Comparison of ENCODE assay signal across 14 cellular contexts in the genomic region with DNA sequence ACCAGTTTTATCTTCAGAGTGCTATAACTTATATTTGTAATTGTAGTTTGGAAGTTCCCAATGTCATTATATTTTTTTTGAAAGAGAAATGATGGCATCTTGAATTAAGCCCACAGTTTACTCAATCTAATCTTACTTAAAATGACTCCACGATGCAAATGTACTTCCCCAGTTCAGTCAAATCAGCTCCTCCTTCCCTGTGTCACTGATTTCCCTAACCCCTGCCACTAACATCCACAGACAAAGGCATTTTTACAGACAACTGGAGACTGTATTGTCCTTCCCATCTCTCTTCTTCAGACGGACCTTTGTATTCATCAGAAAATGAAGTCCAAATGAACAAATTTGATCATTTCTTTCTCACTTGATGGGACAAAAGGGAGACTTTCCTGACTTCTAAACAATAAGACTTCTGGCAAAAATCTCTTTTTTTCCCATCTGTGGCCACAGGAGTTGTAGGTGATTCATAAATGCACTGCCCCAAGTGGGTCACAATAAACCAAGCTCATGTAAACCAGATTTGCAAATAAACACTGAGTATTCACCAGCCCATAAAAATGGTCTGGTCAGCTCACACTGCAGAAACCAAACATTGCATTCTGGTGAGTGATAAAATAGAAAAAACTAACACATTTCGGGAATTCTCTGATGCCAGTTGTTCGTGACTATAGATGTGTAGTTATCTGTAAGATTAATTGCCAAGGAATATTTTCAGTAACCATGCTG.
DNase-seq lines count a peak whose midpoint lies in the region; ATAC-seq and TF ChIP-seq lines count a peak whose summit lies in the region.
"Had no signal": no experiment of that assay in that cellular context is flagged by ENCODE, and none has a peak within 500 bp of the region (broad histone marks: within the 10 kb centered on the region; RNA-seq: fewer than 3 reads in every experiment).

No MANE protein-coding gene starts in this region.

- no peak overlapping the region for H3K4me3 ChIP-seq in endodermal cell (ENCODE audit: low read length)
- H3K4me3 ChIP-seq: ovary had no signal

- H3K4me1 Mint-ChIP-seq in endodermal cell, result no peaks in the 10 kb centered on the region
- H3K4me1 Mint-ChIP-seq in nephron, result peaks cover 53% of the 10 kb centered on the region
- H3K4me1 Mint-ChIP-seq: B cell had no signal

- peak; percentile 58 for DNase-seq in AG08396 (ENCODE audit: low spot score)
- peak; percentile 4 for DNase-seq in NCI-H526 treated with DMSO at 0.1 percent for 48 hours (lab: John Stamatoyannopoulos, UW)
- no peak for DNase-seq in endodermal cell
- DNase-seq in NCI-H2029 (lab: John Stamatoyannopoulos, UW), result no peak
- DNase-seq in AML-193 (lab: John Stamatoyannopoulos, UW), result no peak
- no peak for DNase-seq in 8988T
- DNase-seq: activated CD8-positive, alpha-beta memory T cell treated with anti-CD3 and anti-CD28 coated beads, Interleukin-2, amount 50 U/mL, for 48 hours; H9; NCI-H774 had no signal

- H3K36me3 Mint-ChIP-seq in endodermal cell (ENCODE audit: low read depth) (no peaks in the 10 kb centered on the region), nephron (ENCODE audit: low read depth) (peaks cover 14% of the 10 kb centered on the region)
- H3K36me3 Mint-ChIP-seq: WTC11 had no signal

- H3K9me3 ChIP-seq in endodermal cell (ENCODE audit: control insufficient read depth, low read length), result no peaks in the 10 kb centered on the region
- H3K9me3 ChIP-seq: ovary had no signal

- H3K27ac Mint-ChIP-seq in endodermal cell, result no peak overlapping the region
- H3K27ac Mint-ChIP-seq in nephron, result peak overlapping the region; percentile 5 to 66 (median 63)
- H3K27ac Mint-ChIP-seq: B cell, WTC11 had no signal

- H3K27me3 Mint-ChIP-seq in endodermal cell (ENCODE audit: insufficient read depth) (peaks cover 6% of the 10 kb centered on the region), nephron (ENCODE audit: low read depth) (peaks cover 11% of the 10 kb centered on the region)

- WGBS in endodermal cell (ENCODE audit: insufficient coverage in 1 of 2, insufficient read length in 1 of 2), 2 experiments, result 63 to 66% methylated on average over 3 to 4 of the region's 4 CpGs

- ATAC-seq in HG02870 (IDR thresholded peaks at IDR 0.05; ENCODE audit: unreplicated experiment), result no peak

- no peak for TF ChIP-seq CTCF in endodermal cell (conservative IDR thresholded peaks at IDR 0.05)
- no peak for TF ChIP-seq CTCF in nephron (IDR thresholded peaks at IDR 0.05; ENCODE audit: unreplicated experiment in 3 of 3)

- H3K9me3 Mint-ChIP-seq in endodermal cell, result peaks cover 2% of the 10 kb centered on the region
- H3K9me3 Mint-ChIP-seq in nephron, result peaks cover 8% of the 10 kb centered on the region

- H3K4me3 Mint-ChIP-seq in endodermal cell, result no peak overlapping the region
- no peak overlapping the region for H3K4me3 Mint-ChIP-seq in nephron
- H3K4me3 Mint-ChIP-seq: B cell, H9, WTC11 had no signal

- H3K4me1 ChIP-seq in endodermal cell (ENCODE audit: control insufficient read depth, insufficient read depth, low read length), result peaks cover 3% of the 10 kb centered on the region

- no peak overlapping the region for H3K9ac ChIP-seq in endodermal cell (ENCODE audit: extremely low read depth, low read length, poor library complexity, severe bottlenecking)

- peak overlapping the region; percentile 62 for H3K27ac ChIP-seq in endodermal cell (ENCODE audit: low read depth, low read length)

- no peaks in the 10 kb centered on the region for H3K36me3 ChIP-seq in endodermal cell (ENCODE audit: control insufficient read depth, insufficient read depth, low read length)
- H3K36me3 ChIP-seq: ovary had no signal

- no peaks in the 10 kb centered on the region for H3K27me3 ChIP-seq in endodermal cell (ENCODE audit: control insufficient read depth, insufficient read depth, low read length, poor library complexity, severe bottlenecking)
- H3K27me3 ChIP-seq: ovary had no signal

Comparison
In these comparisons a context has a peak if more than half of its experiments do, and no peak if none do; other contexts are left out.
1. DNase-seq: peak in AG08396 (single experiment) and NCI-H526 treated with DMSO at 0.1 percent for 48 hours (single experiment); none in endodermal cell (single experiment), NCI-H2029 (single experiment), AML-193 (0 of 2) and 8988T (single experiment).